Comparison of ENCODE assay signal across 8 cellular contexts in the genomic region with DNA sequence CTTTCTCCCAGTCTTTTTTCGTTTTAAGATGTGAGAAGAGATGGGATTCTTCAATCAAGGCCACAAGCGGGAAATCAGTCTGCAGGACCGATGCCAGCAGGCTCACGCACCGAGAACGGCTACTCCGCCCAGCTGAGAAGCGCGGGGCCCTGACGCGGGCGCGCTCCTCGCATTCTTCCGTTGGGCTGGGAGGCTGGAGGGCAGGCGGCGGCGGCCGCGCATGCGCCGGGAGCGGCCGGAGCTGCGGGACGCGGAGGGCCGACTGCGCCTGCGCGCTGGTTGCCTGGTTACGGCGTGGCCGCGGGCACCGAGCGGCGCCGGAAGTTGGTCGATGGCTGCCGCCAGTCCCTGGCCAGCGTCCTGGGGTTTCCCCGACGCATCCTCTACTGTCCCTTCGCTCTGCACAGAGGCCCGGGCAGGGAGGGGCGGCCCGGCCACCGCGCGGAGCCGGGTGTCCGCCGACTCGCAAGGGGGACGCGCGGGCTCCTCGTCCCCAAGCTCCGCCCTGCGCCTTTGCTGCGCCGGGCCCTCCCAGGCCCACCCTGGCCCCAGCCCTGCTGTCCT. TPM values are rescaled to one million over a fixed set of nuclear protein-coding genes. Genes with fewer than 3 reads are reported as not detected.
A peak's percentile ranks its signal among the peaks of the same experiment; 100 is the strongest.
DNase-seq lines count a peak whose midpoint lies in the region; ATAC-seq and TF ChIP-seq lines count a peak whose summit lies in the region.

No MANE protein-coding gene starts in this region.

- H3K9me3 Mint-ChIP-seq in Caco-2 (ENCODE audit: unreplicated experiment), result no peaks in the 10 kb centered on the region
- no peaks in the 10 kb centered on the region for H3K9me3 Mint-ChIP-seq in activated CD8-positive, alpha-beta memory T cell treated with anti-CD3 and anti-CD28 coated beads, Interleukin-2, amount 10 ng/mL, durations not matched to agents 7 days and 5 days (ENCODE audit: low read depth)

- H3K9ac ChIP-seq in endocrine pancreas (ENCODE audit: control insufficient read depth, insufficient read depth, low read length), result peak overlapping the region; percentile 95

- H3K4me1 ChIP-seq in Caco-2, result peaks cover 16% of the 10 kb centered on the region
- H3K4me1 ChIP-seq in endocrine pancreas (ENCODE audit: control insufficient read depth, insufficient read depth, low read length), result no peaks in the 10 kb centered on the region

- POLR2A ChIA-PET in Caco-2 (lab: Charles Lee), result interaction anchor here (0.6 to 1.0 kb wide), 3 partner anchors 143 to 922 kb away, joined by 3 to 9 read pairs (median 3); no protein-coding TSS in a partner anchor

- H3K36me3 ChIP-seq in Caco-2 (ENCODE audit: control insufficient read depth, insufficient read depth, low read length), result no peaks in the 10 kb centered on the region
- no peaks in the 10 kb centered on the region for H3K36me3 ChIP-seq in endocrine pancreas (ENCODE audit: control insufficient read depth, insufficient read depth, low read length)

- TSS peak; percentile 81 for BruUV-seq in Caco-2 (replicated peaks; lab: Mats Ljungman, UMichigan)

- peaks cover 6% of the 10 kb centered on the region for H3K4me1 Mint-ChIP-seq in Caco-2 (ENCODE audit: low read depth, unreplicated experiment)
- peaks cover 28% of the 10 kb centered on the region for H3K4me1 Mint-ChIP-seq in activated CD8-positive, alpha-beta memory T cell treated with anti-CD3 and anti-CD28 coated beads, Interleukin-2, amount 10 ng/mL, durations not matched to agents 7 days and 5 days

- no peak for TF ChIP-seq CTCF in Caco-2 (IDR thresholded peaks at IDR 0.05; ENCODE audit: insufficient read depth in 1 of 2, low read depth in 1 of 2, low read length in 1 of 2, severe bottlenecking in 1 of 2, unreplicated experiment in 1 of 2)

- H3K27ac Mint-ChIP-seq in Caco-2 (ENCODE audit: unreplicated experiment), result peak overlapping the region; percentile 100
- H3K27ac Mint-ChIP-seq in activated CD8-positive, alpha-beta memory T cell treated with anti-CD3 and anti-CD28 coated beads, Interleukin-2, amount 10 ng/mL, durations not matched to agents 7 days and 5 days, result peak overlapping the region; percentile 99

- ATAC-seq in GM21360 (IDR thresholded peaks at IDR 0.05; ENCODE audit: unreplicated experiment), result peak; percentile 44
- ATAC-seq in activated CD8-positive, alpha-beta memory T cell treated with anti-CD3 and anti-CD28 coated beads, Interleukin-2, amount 10 ng/mL, durations not matched to agents 7 days and 5 days, result peak; percentile 74

- peak; percentile 92 to 96 for DNase-seq in Caco-2
- DNase-seq in HS-5 (ENCODE audit: low read depth), result peak; percentile 54
- DNase-seq in NK-92 treated with Interleukin-12 subunit alpha and Interleukin-12 subunit beta, amount 100 ng/mL, for 24 hours (lab: John Stamatoyannopoulos, UW), result peak; percentile 82
- peak; percentile 96 for DNase-seq in activated CD8-positive, alpha-beta memory T cell treated with anti-CD3 and anti-CD28 coated beads, Interleukin-2, amount 10 ng/mL, durations not matched to agents 7 days and 5 days
- peak; percentile 99 for DNase-seq in mesenteric fat pad (ENCODE audit: low spot score)
- peak; percentile 85 for DNase-seq in stimulated activated CD8-positive, alpha-beta memory T cell treated with anti-CD3 and anti-CD28 coated beads, Interleukin-15, amount 100 ng/mL, for 1 hour (ENCODE audit: low read depth)

- H3K27me3 ChIP-seq in Caco-2 (replicated peaks; ENCODE audit: control insufficient read depth, insufficient read depth, low read length) (no peaks in the 10 kb centered on the region), endocrine pancreas (ENCODE audit: control insufficient read depth, insufficient read depth, low read length) (no peaks in the 10 kb centered on the region)

- H3K27me3 Mint-ChIP-seq in Caco-2 (ENCODE audit: insufficient read depth, unreplicated experiment), result no peaks in the 10 kb centered on the region
- no peaks in the 10 kb centered on the region for H3K27me3 Mint-ChIP-seq in activated CD8-positive, alpha-beta memory T cell treated with anti-CD3 and anti-CD28 coated beads, Interleukin-2, amount 10 ng/mL, durations not matched to agents 7 days and 5 days

- H3K4me3 ChIP-seq in Caco-2 (ENCODE audit: low read depth, low read length) (peak overlapping the region; percentile 85), endocrine pancreas (ENCODE audit: control insufficient read depth, insufficient read depth, low read length) (no peak overlapping the region)

- H3K4me3 Mint-ChIP-seq in Caco-2 (ENCODE audit: unreplicated experiment), result peak overlapping the region; percentile 98
- peak overlapping the region; percentile 93 for H3K4me3 Mint-ChIP-seq in activated CD8-positive, alpha-beta memory T cell treated with anti-CD3 and anti-CD28 coated beads, Interleukin-2, amount 10 ng/mL, durations not matched to agents 7 days and 5 days

- no peaks in the 10 kb centered on the region for H3K9me3 ChIP-seq in Caco-2
- no peaks in the 10 kb centered on the region for H3K9me3 ChIP-seq in endocrine pancreas (ENCODE audit: control insufficient read depth, low read length)

- peaks cover 42% of the 10 kb centered on the region for H3K36me3 Mint-ChIP-seq in Caco-2 (ENCODE audit: insufficient read depth, unreplicated experiment)
- H3K36me3 Mint-ChIP-seq in activated CD8-positive, alpha-beta memory T cell treated with anti-CD3 and anti-CD28 coated beads, Interleukin-2, amount 10 ng/mL, durations not matched to agents 7 days and 5 days, result peaks cover 13% of the 10 kb centered on the region

- intact Hi-C loops in Caco-2 (cut with micrococcal nuclease; ENCODE audit: unreplicated experiment), result loop anchor here (1.0 to 5.0 kb wide), 2 partner anchors 210 to 309 kb away; a partner anchor contains a TSS

- CTCF ChIA-PET in Caco-2 (lab: Charles Lee), result interaction anchor here (1.4 to 7.7 kb wide), 3 partner anchors 143 to 245 kb away, joined by 5 to 140 read pairs (median 6); no protein-coding TSS in a partner anchor
- CTCF ChIA-PET in activated CD8-positive, alpha-beta memory T cell treated with anti-CD3 and anti-CD28 coated beads, Interleukin-2, amount 10 ng/mL, durations not matched to agents 7 days and 5 days (lab: Charles Lee), result interaction anchor here (0.8 to 7.7 kb wide), 14 partner anchors 49 to 243 kb away, joined by 3 to 125 read pairs (median 8); a partner anchor contains a TSS

RNA-seq across cellular contexts. Expression of a gene that starts 0.8 kb away (rescaled TPM):
- total RNA-seq in Caco-2 (2022) (76.4 and 81.3 TPM in 2 replicates), mesenteric fat pad (71.8 TPM)
- 10 to 100 TPM; 88.0 to 96.7 TPM for total RNA-seq in activated CD8-positive, alpha-beta memory T cell treated with anti-CD3 and anti-CD28 coated beads, Interleukin-2, amount 10 ng/mL, durations not matched to agents 7 days and 5 days

RNA-seq across cellular contexts. Expression of a gene that starts 44.0 kb away (rescaled TPM):
- total RNA-seq in Caco-2 (2022) (18.6 and 20.0 TPM in 2 replicates), mesenteric fat pad (11.4 TPM)
- 10 to 100 TPM; 20.0 to 21.4 TPM for total RNA-seq in activated CD8-positive, alpha-beta memory T cell treated with anti-CD3 and anti-CD28 coated beads, Interleukin-2, amount 10 ng/mL, durations not matched to agents 7 days and 5 days
